8 cellular contexts compared by ENCODE assay signal in genomic region chr19:48872884-48873475, GRCh38. TPM values are rescaled to one million over a fixed set of nuclear protein-coding genes. Genes with fewer than 3 reads are reported as not detected.
A peak's percentile ranks its signal among the peaks of the same experiment; 100 is the strongest.
DNase-seq lines count a peak whose midpoint lies in the region; ATAC-seq and TF ChIP-seq lines count a peak whose summit lies in the region.

No MANE protein-coding gene starts in this region.

- H3K4me3 ChIP-seq in BE2C (ENCODE audit: low read depth, low read length), result peak overlapping the region; percentile 88
- peak overlapping the region; percentile 96 for H3K4me3 ChIP-seq in HAP-1

- no peaks in the 10 kb centered on the region for H3K27me3 ChIP-seq in BE2C
- no peaks in the 10 kb centered on the region for H3K27me3 ChIP-seq in HAP-1 (ENCODE audit: low read depth)

- H3K4me3 Mint-ChIP-seq in chondrocyte (ENCODE audit: unreplicated experiment), result peak overlapping the region; percentile 99

- TF ChIP-seq CTCF in BE2C (IDR thresholded peaks at IDR 0.05; ENCODE audit: low read depth, low read length) (no peak), chondrocyte (IDR thresholded peaks at IDR 0.05) (no peak)

- H3K4me1 ChIP-seq in BE2C (peaks cover 12% of the 10 kb centered on the region), HAP-1 (peaks cover 40% of the 10 kb centered on the region)

- in situ Hi-C loops in HAP-1 (cut with MboI; ENCODE audit: low sequenced_read_pairs), result no loop called here

- H3K27me3 Mint-ChIP-seq in chondrocyte (ENCODE audit: low read depth), result no peaks in the 10 kb centered on the region

- H3K36me3 Mint-ChIP-seq in chondrocyte (ENCODE audit: low read depth), result peaks cover 42% of the 10 kb centered on the region

- H3K36me3 ChIP-seq in BE2C (no peaks in the 10 kb centered on the region; the same call in 1 of the 2 replicates), HAP-1 (replicated peaks) (peaks cover 36% of the 10 kb centered on the region)

- peak; percentile 71 for DNase-seq in BE2C
- DNase-seq in HAP-1 (ENCODE audit: low spot score in 2 of 2), result peak; percentile 90 to 91
- DNase-seq in NCI-H226, result peak; percentile 92
- peak; percentile 64 for DNase-seq in activated CD4-positive, alpha-beta T cell treated with anti-CD3 and anti-CD28 coated beads for 1 hour
- no peak for DNase-seq in chondrocyte (ENCODE audit: low spot score)
- DNase-seq in kidney glomerular epithelial cell (lab: John Stamatoyannopoulos, UW), result peak; percentile 90
- peak; percentile 41 to 67 (median 58) for DNase-seq in stimulated activated CD4-positive, alpha-beta T cell treated with anti-CD3 and anti-CD28 coated beads, Interleukin-1b, Interleukin-23, amount 100 ng/mL, for 24 hours (ENCODE audit: low read depth in 4 of 4, low spot score in 1 of 4)

- H3K9me3 ChIP-seq in BE2C, result no peaks in the 10 kb centered on the region
- no peaks in the 10 kb centered on the region for H3K9me3 ChIP-seq in HAP-1

- no peaks in the 10 kb centered on the region for H3K9me3 Mint-ChIP-seq in chondrocyte (ENCODE audit: low read depth)

- H3K27ac Mint-ChIP-seq in chondrocyte (ENCODE audit: unreplicated experiment), result peak overlapping the region; percentile 100

- no peak for ATAC-seq in GM19351 (IDR thresholded peaks at IDR 0.05; ENCODE audit: unreplicated experiment)

- H3K4me1 Mint-ChIP-seq in chondrocyte (ENCODE audit: low read depth), result peaks cover 55% of the 10 kb centered on the region

RNA-seq across cellular contexts. Expression of gene PPP1R15A, which starts 0.8 kb away (rescaled TPM):
- polyA plus RNA-seq in BE2C (2012; ENCODE audit: insufficient read depth, insufficient read length, low read depth), result 145 TPM
- 42.1 to 106 TPM (median 104 TPM) in 3 replicates for total RNA-seq in chondrocyte

RNA-seq across cellular contexts. Expression of gene PLEKHA4, which starts 4.6 kb away (rescaled TPM):
- polyA plus RNA-seq in BE2C (2012; ENCODE audit: insufficient read depth, insufficient read length, low read depth), result 2.9 TPM
- total RNA-seq in chondrocyte, result 16.8 to 34.3 TPM (median 19.6 TPM) in 3 replicates

RNA-seq across cellular contexts. Expression of gene TULP2, which starts 25.6 kb away (rescaled TPM):
- not detected for polyA plus RNA-seq in BE2C (2012; ENCODE audit: insufficient read depth, insufficient read length, low read depth)
- not detected in 3 replicates for total RNA-seq in chondrocyte

RNA-seq across cellular contexts. Expression of gene NUCB1, which starts 27.1 kb away (rescaled TPM):
- polyA plus RNA-seq in BE2C (2012; ENCODE audit: insufficient read depth, insufficient read length, low read depth), result 152 TPM
- total RNA-seq in chondrocyte, result 209 to 277 TPM (median 215 TPM) in 3 replicates

RNA-seq across cellular contexts. Expression of gene HSD17B14, which starts 36.7 kb away (rescaled TPM):
- 11.4 TPM for polyA plus RNA-seq in BE2C (2012; ENCODE audit: insufficient read depth, insufficient read length, low read depth)
- 11.4 to 13.6 TPM (median 13.5 TPM) in 3 replicates for total RNA-seq in chondrocyte
